23 cellular contexts compared by ENCODE assay signal in genomic region chr17:60874772-60875171, GRCh38.
DNase-seq lines count a peak whose midpoint lies in the region; ATAC-seq, FAIRE-seq and TF ChIP-seq lines count a peak whose summit lies in the region.
"Had no signal": no experiment of that assay in that cellular context is flagged by ENCODE, and none has a peak within 500 bp of the region (broad histone marks: within the 10 kb centered on the region; RNA-seq: fewer than 3 reads in every experiment).

No MANE protein-coding gene starts in this region.

- H3K4me3 ChIP-seq in stomach, result no peak overlapping the region
- H3K4me3 ChIP-seq: BLaER1 had no signal

- H3K9me3 ChIP-seq in stomach, result no peaks in the 10 kb centered on the region
- H3K9me3 ChIP-seq: BLaER1, Caco-2 had no signal

- H3K9me3 Mint-ChIP-seq in activated naive CD4-positive, alpha-beta T cell treated with anti-CD3 and anti-CD28 coated beads, Interleukin-2, amount 50 U/mL, for 72 hours, result no peaks in the 10 kb centered on the region
- H3K9me3 Mint-ChIP-seq in activated T-helper 17 cell treated with anti-CD3 and anti-CD28 coated beads, Interleukin-2, amount 50 U/mL, for 72 hours, result no peaks in the 10 kb centered on the region
- H3K9me3 Mint-ChIP-seq: CD4-positive, CD25-positive, alpha-beta regulatory T cell; CD8-positive, alpha-beta T cell had no signal

- TF ChIP-seq CTCF in stomach (IDR thresholded peaks at IDR 0.05), result no peak

- intact Hi-C loops in stomach (cut with DNase I; ENCODE audit: low total_unique reads), result no loop called here

- peak; percentile 55 to 86 for ATAC-seq in activated naive CD4-positive, alpha-beta T cell treated with anti-CD3 and anti-CD28 coated beads, Interleukin-2, amount 50 U/mL, for 72 hours
- peak; percentile 35 for ATAC-seq in activated T-helper 17 cell treated with anti-CD3 and anti-CD28 coated beads, Interleukin-2, amount 50 U/mL, for 72 hours (replicated peaks)
- ATAC-seq: CD8-positive, alpha-beta T cell had no signal

- no peaks in the 10 kb centered on the region for H3K4me1 Mint-ChIP-seq in activated T-helper 17 cell treated with anti-CD3 and anti-CD28 coated beads, Interleukin-2, amount 50 U/mL, for 72 hours
- H3K4me1 Mint-ChIP-seq: B cell had no signal

- 90 to 97% (median 93%) methylated on average over 2 of the region's 2 CpGs for WGBS in stomach, 5 donors

- no peak for TF ChIP-seq EP300 in stomach (IDR thresholded peaks at IDR 0.05)

- no peak overlapping the region for H3K27ac ChIP-seq in stomach
- H3K27ac ChIP-seq: 22Rv1, BLaER1, C4-2B had no signal

- H3K4me1 ChIP-seq in stomach, result no peaks in the 10 kb centered on the region
- H3K4me1 ChIP-seq: BLaER1, Caco-2 had no signal

- no peaks in the 10 kb centered on the region for H3K27me3 Mint-ChIP-seq in activated T-helper 17 cell treated with anti-CD3 and anti-CD28 coated beads, Interleukin-2, amount 50 U/mL, for 72 hours
- H3K27me3 Mint-ChIP-seq: B cell; CD4-positive, CD25-positive, alpha-beta regulatory T cell had no signal

- peak; percentile 71 for FAIRE-seq in G401.6 (lab: Jason Lieb, UNC)
- FAIRE-seq in frontal cortex (lab: Jason Lieb, UNC), result peak; percentile 23
- FAIRE-seq: GM12891, GM18507 had no signal

- no peak for DNase-seq in activated naive CD4-positive, alpha-beta T cell treated with anti-CD3 and anti-CD28 coated beads, Interleukin-2, amount 50 U/mL, for 72 hours (ENCODE audit: low spot score in 2 of 2)
- no peak for DNase-seq in activated naive CD4-positive, alpha-beta T cell treated with anti-CD3 and anti-CD28 coated beads, Interleukin-2, amount 50 U/mL, for 16 hours
- DNase-seq in frontal cortex (ENCODE audit: low spot score in 2 of 2) (no peak), stomach (no peak), NCI-H526 (lab: John Stamatoyannopoulos, UW) (no peak)
- no peak for DNase-seq in stimulated activated CD4-positive, alpha-beta T cell treated with anti-CD3 and anti-CD28 coated beads, Interleukin-2, amount 100 ng/mL, for 24 hours
- DNase-seq: Caco-2; CD4-positive, CD25-positive, alpha-beta regulatory T cell; CD8-positive, alpha-beta T cell; DMS153; DND-41; GDM1; GOT3; H7; HCEC 1CT had no signal

- no peak overlapping the region for H3K27ac Mint-ChIP-seq in activated naive CD4-positive, alpha-beta T cell treated with anti-CD3 and anti-CD28 coated beads, Interleukin-2, amount 50 U/mL, for 72 hours
- H3K27ac Mint-ChIP-seq in activated T-helper 17 cell treated with anti-CD3 and anti-CD28 coated beads, Interleukin-2, amount 50 U/mL, for 72 hours, result no peak overlapping the region
- H3K27ac Mint-ChIP-seq: B cell; CD4-positive, CD25-positive, alpha-beta regulatory T cell; CD8-positive, alpha-beta T cell had no signal

- no peaks in the 10 kb centered on the region for H3K27me3 ChIP-seq in stomach
- H3K27me3 ChIP-seq: BLaER1 had no signal

- no peaks in the 10 kb centered on the region for H3K36me3 ChIP-seq in stomach
- H3K36me3 ChIP-seq: BLaER1 had no signal

- no peak for TF ChIP-seq POLR2A in stomach (IDR thresholded peaks at IDR 0.05)

- H3K4me3 Mint-ChIP-seq in activated T-helper 17 cell treated with anti-CD3 and anti-CD28 coated beads, Interleukin-2, amount 50 U/mL, for 72 hours, result no peak overlapping the region
- H3K4me3 Mint-ChIP-seq: B cell; CD4-positive, CD25-positive, alpha-beta regulatory T cell; CD8-positive, alpha-beta T cell had no signal

- no peaks in the 10 kb centered on the region for H3K36me3 Mint-ChIP-seq in activated naive CD4-positive, alpha-beta T cell treated with anti-CD3 and anti-CD28 coated beads, Interleukin-2, amount 50 U/mL, for 72 hours
- H3K36me3 Mint-ChIP-seq in activated T-helper 17 cell treated with anti-CD3 and anti-CD28 coated beads, Interleukin-2, amount 50 U/mL, for 72 hours (ENCODE audit: low read depth), result peaks cover 13% of the 10 kb centered on the region
